ENCODE assay signal across 9 cellular contexts in the genomic region with DNA sequence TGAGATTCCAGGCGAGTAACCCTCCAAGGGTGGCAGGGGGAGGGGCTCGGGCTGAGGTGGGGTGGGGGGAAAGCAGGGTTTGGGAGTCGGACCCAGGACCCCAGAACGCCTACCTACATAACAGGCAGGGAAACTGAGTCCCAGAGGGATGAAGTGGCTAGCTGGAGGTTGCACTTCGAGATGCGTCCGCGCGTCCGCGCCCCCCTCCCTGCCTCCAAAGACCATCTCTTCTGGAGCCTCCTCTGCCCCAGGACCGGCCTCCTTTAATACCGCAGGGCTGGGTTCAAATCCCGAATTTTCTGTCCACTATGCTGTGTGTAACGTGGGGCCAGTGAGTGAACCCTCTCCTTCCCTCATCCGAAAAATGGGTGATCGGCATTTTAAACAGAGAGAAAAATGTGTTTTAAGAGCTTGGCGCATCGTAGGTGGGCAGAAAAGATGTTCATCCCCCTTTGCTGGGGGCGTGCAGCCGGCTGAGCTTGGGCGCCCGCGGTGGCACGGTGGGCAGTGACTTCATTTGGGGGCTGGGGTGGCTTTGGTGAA. TPM values are rescaled to one million over a fixed set of nuclear protein-coding genes. Genes with fewer than 3 reads are reported as not detected.
DNase-seq lines count a peak whose midpoint lies in the region; ATAC-seq, FAIRE-seq and TF ChIP-seq lines count a peak whose summit lies in the region.
"Had no signal": no experiment of that assay in that cellular context is flagged by ENCODE, and none has a peak within 500 bp of the region (broad histone marks: within the 10 kb centered on the region; RNA-seq: fewer than 3 reads in every experiment).

No MANE protein-coding gene starts in this region.

- intact Hi-C loops in right lobe of liver (cut with DNase I): no loop called here
- intact Hi-C loops in ascending aorta (cut with DNase I): no loop called here

- peaks cover 0 to 40% (median 10%) of the 10 kb centered on the region in 10 experiments; a peak in 13 of 20 replicates for H3K4me1 ChIP-seq in BLaER1 treated with 17β-estradiol and CSF1 and Interleukin-3, amounts not matched to agents 10 nM and 100 nM
- H3K4me1 ChIP-seq in HUES48 (ENCODE audit: control insufficient read depth, insufficient read depth, low read length) (peaks cover 18% of the 10 kb centered on the region; the same call in 1 of the 2 replicates), ectodermal cell (ENCODE audit: control insufficient read depth, insufficient read depth, low read length) (peaks cover 6% of the 10 kb centered on the region), right lobe of liver (peaks cover 0 to 15% (median 6%) of the 10 kb centered on the region in 4 donors), ascending aorta (no peaks in the 10 kb centered on the region)

- no peak for TF ChIP-seq CTCF in nephron (IDR thresholded peaks at IDR 0.05; ENCODE audit: unreplicated experiment in 3 of 3)
- TF ChIP-seq CTCF in right lobe of liver (IDR thresholded peaks at IDR 0.05): no peak
- TF ChIP-seq CTCF in ascending aorta (IDR thresholded peaks at IDR 0.05): no peak

- H3K27me3 Mint-ChIP-seq in nephron (ENCODE audit: low read depth): peaks cover 75% of the 10 kb centered on the region

- peaks cover 15 to 42% (median 32%) of the 10 kb centered on the region in 11 experiments for H3K27me3 ChIP-seq in BLaER1 treated with 17β-estradiol and CSF1 and Interleukin-3, amounts not matched to agents 10 nM and 100 nM
- no peaks in the 10 kb centered on the region for H3K27me3 ChIP-seq in HUES48 (ENCODE audit: control insufficient read depth, insufficient read depth, low read length)
- H3K27me3 ChIP-seq in ectodermal cell (ENCODE audit: control insufficient read depth, insufficient read depth, low read length, poor library complexity, severe bottlenecking): peaks cover 15% of the 10 kb centered on the region
- no peaks in the 10 kb centered on the region for H3K27me3 ChIP-seq in right lobe of liver
- H3K27me3 ChIP-seq in ascending aorta: peaks cover 28% of the 10 kb centered on the region

- peak overlapping the region; percentile 29 to 70 (median 36) for H3K4me3 Mint-ChIP-seq in nephron

- TF ChIP-seq POLR2A in right lobe of liver (IDR thresholded peaks at IDR 0.05) (no peak), H54 (IDR thresholded peaks at IDR 0.05; ENCODE audit: low read depth, low read length) (no peak)

- DNase-seq in right lobe of liver (no peak), ascending aorta (ENCODE audit: low spot score in 2 of 2) (no peak), KBM-7 (no peak), H54 (ENCODE audit: insufficient read length, low spot score) (no peak)

- WGBS in ectodermal cell, 2 experiments: 3 to 4% methylated on average over 25 of the region's 25 CpGs
- WGBS in right lobe of liver (ENCODE audit: insufficient coverage, low coverage, low lambda C conversion rate, missing lambda C conversion rate): 45% methylated on average over 12 of the region's 25 CpGs

- H3K9me3 Mint-ChIP-seq in nephron: no peaks in the 10 kb centered on the region

- H3K9ac ChIP-seq in BLaER1 treated with 17β-estradiol and CSF1 and Interleukin-3, amounts not matched to agents 10 nM and 100 nM: no peak overlapping the region
- no peak overlapping the region for H3K9ac ChIP-seq in HUES48 (ENCODE audit: low read depth, low read length)

- no peaks in the 10 kb centered on the region for H3K4me1 Mint-ChIP-seq in nephron

- in situ Hi-C loops in KBM-7 (cut with MboI; ENCODE audit: low pct_unique_long_range_greater_than_20kb, low sequenced_read_pairs): no loop called here

- H3K4me2 ChIP-seq in BLaER1 treated with 17β-estradiol and CSF1 and Interleukin-3, amounts not matched to agents 10 nM and 100 nM: peak overlapping the region; percentile 47 to 84 (median 64); a peak in 21 of 22 replicates

- FAIRE-seq in H54 (lab: Jason Lieb, UNC): no peak

- no peak overlapping the region for H3K27ac Mint-ChIP-seq in nephron

- no peaks in the 10 kb centered on the region for H3K36me3 Mint-ChIP-seq in nephron (ENCODE audit: low read depth)

- H3K9me3 ChIP-seq in BLaER1 treated with 17β-estradiol and CSF1 and Interleukin-3, amounts not matched to agents 10 nM and 100 nM (replicated peaks in 1 of 11): peaks cover 0 to 6% (median 0%) of the 10 kb centered on the region in 11 experiments; a peak in 3 of 22 replicates
- H3K9me3 ChIP-seq in HUES48 (ENCODE audit: control insufficient read depth, insufficient read depth, low read length) (no peaks in the 10 kb centered on the region), ectodermal cell (ENCODE audit: control insufficient read depth, low read length) (no peaks in the 10 kb centered on the region), right lobe of liver (no peaks in the 10 kb centered on the region), ascending aorta (no peaks in the 10 kb centered on the region)

- H3K27ac ChIP-seq in BLaER1 treated with 17β-estradiol and CSF1 and Interleukin-3, amounts not matched to agents 10 nM and 100 nM: no peak overlapping the region
- H3K27ac ChIP-seq in HUES48 (ENCODE audit: low read depth, low read length): peak overlapping the region; percentile 35
- no peak overlapping the region for H3K27ac ChIP-seq in ectodermal cell (ENCODE audit: insufficient read depth, low read depth, low read length, poor library complexity, severe bottlenecking)
- H3K27ac ChIP-seq in right lobe of liver: no peak overlapping the region
- H3K27ac ChIP-seq in ascending aorta: no peak overlapping the region
- H3K27ac ChIP-seq: RWPE1 had no signal

- H4K20me1 ChIP-seq in BLaER1 treated with 17β-estradiol and CSF1 and Interleukin-3, amounts not matched to agents 10 nM and 100 nM: no peaks in the 10 kb centered on the region; a peak in 1 of 22 replicates

- ATAC-seq in right lobe of liver: no peak

- no peaks in the 10 kb centered on the region for H3K36me3 ChIP-seq in BLaER1 treated with 17β-estradiol and CSF1 and Interleukin-3, amounts not matched to agents 10 nM and 100 nM
- H3K36me3 ChIP-seq in HUES48 (ENCODE audit: control insufficient read depth, insufficient read depth, low read length) (no peaks in the 10 kb centered on the region), ectodermal cell (ENCODE audit: control insufficient read depth, insufficient read depth, low read length) (no peaks in the 10 kb centered on the region), right lobe of liver (no peaks in the 10 kb centered on the region), ascending aorta (no peaks in the 10 kb centered on the region)

- peak overlapping the region in 6 of 10 experiments; percentile 26 to 56 (median 36); a peak in 10 of 20 replicates for H3K4me3 ChIP-seq in BLaER1 treated with 17β-estradiol and CSF1 and Interleukin-3, amounts not matched to agents 10 nM and 100 nM
- H3K4me3 ChIP-seq in HUES48 (ENCODE audit: low read depth, low read length) (peak overlapping the region; percentile 81), ectodermal cell (ENCODE audit: insufficient read depth, low read depth, low read length) (peak overlapping the region; percentile 48), right lobe of liver (peak overlapping the region in 1 of 3 donors; percentile 31), ascending aorta (peak overlapping the region in 1 of 2 donors; percentile 11)

RNA-seq across cellular contexts. Expression of gene TJP3, which starts 13.8 kb away (rescaled TPM):
- 17.7 TPM for polyA plus RNA-seq in ectodermal cell (2013, experiment 1 of 4)
- polyA plus RNA-seq in ectodermal cell (2013, experiment 2 of 4): 26.8 TPM
- polyA plus RNA-seq in ectodermal cell (2013, experiment 3 of 4): 19.8 TPM
- 23.9 TPM for polyA plus RNA-seq in ectodermal cell (2013, experiment 4 of 4)
- total RNA-seq in right lobe of liver (10 to 100 TPM in 5 of 6 experiments, 1 to 10 TPM in 1; 7.9 to 27.0 (median 16.5) TPM), ascending aorta (12.6 TPM)

RNA-seq across cellular contexts. Expression of gene PIP5K1C, which starts 21.7 kb away (rescaled TPM):
- 48.9 TPM for polyA plus RNA-seq in ectodermal cell (2013, experiment 1 of 4)
- 46.0 TPM for polyA plus RNA-seq in ectodermal cell (2013, experiment 2 of 4)
- 28.5 TPM for polyA plus RNA-seq in ectodermal cell (2013, experiment 3 of 4)
- polyA plus RNA-seq in ectodermal cell (2013, experiment 4 of 4): 32.1 TPM
- total RNA-seq in right lobe of liver (1 to 10 TPM; 5.3 to 9.8 (median 7.6) TPM), ascending aorta (87.3 TPM)

RNA-seq across cellular contexts. Expression of gene APBA3, which starts 39.5 kb away (rescaled TPM):
- polyA plus RNA-seq in ectodermal cell (2013, experiment 1 of 4): 26.2 TPM
- 20.2 TPM for polyA plus RNA-seq in ectodermal cell (2013, experiment 2 of 4)
- polyA plus RNA-seq in ectodermal cell (2013, experiment 3 of 4): 21.4 TPM
- 25.4 TPM for polyA plus RNA-seq in ectodermal cell (2013, experiment 4 of 4)
- total RNA-seq in right lobe of liver (10 to 100 TPM; 10.1 to 24.1 (median 12.6) TPM), ascending aorta (58.9 TPM)

RNA-seq across cellular contexts. Expression of gene MRPL54, which starts 40.5 kb away (rescaled TPM):
- polyA plus RNA-seq in ectodermal cell (2013, experiment 1 of 4): 46.5 TPM
- 40.9 TPM for polyA plus RNA-seq in ectodermal cell (2013, experiment 2 of 4)
- polyA plus RNA-seq in ectodermal cell (2013, experiment 3 of 4): 38.0 TPM
- 48.9 TPM for polyA plus RNA-seq in ectodermal cell (2013, experiment 4 of 4)
- total RNA-seq in right lobe of liver (10 to 100 TPM; 52.5 to 81.2 (median 61.9) TPM), ascending aorta (34.9 TPM)

RNA-seq across cellular contexts. Expression of gene RAX2, which starts 50.1 kb away (rescaled TPM):
- polyA plus RNA-seq in ectodermal cell (2013, experiment 1 of 4): not detected
- polyA plus RNA-seq in ectodermal cell (2013, experiment 2 of 4): not detected
- not detected for polyA plus RNA-seq in ectodermal cell (2013, experiment 3 of 4)
- not detected for polyA plus RNA-seq in ectodermal cell (2013, experiment 4 of 4)
- not detected for total RNA-seq in right lobe of liver
- total RNA-seq in ascending aorta: not detected
